In the genomic region with DNA sequence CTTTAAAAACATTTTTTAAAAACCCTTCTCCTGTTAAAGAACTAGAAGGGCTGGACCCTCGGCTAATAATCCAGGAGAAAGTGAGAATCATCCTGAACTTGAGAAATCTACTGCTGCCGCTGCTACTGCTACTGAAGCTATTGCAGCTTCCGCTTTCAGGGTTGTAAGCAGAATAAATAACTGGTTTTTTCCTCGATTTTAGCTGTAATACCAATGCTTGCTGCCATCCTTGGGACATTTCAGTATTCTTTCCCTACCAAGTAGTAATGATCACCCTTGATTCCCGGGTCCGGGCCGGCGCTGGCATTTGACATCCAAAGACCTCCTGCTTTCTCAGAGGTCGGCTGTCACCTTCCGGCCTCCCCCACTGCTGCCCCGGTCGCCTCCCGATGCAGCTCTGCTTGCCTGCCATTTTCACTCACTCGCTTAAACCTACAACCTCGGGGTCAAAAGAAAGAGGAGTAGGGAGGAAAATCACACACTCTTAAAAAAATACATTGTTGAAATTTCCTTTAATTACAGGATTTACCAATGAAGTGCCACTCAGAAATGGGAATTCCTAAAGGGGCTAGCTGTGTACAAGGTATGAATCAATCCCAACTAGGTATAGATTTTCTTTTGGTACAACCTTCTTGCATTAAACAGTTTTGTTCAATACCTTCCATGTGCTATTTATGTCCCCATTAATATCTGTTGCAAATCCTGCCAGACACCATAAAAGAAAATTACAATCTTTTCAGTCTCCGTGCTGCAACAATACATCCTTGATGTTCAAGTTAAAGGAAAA, we compare ENCODE assay signal across 8 cellular contexts. TPM values are rescaled to one million over a fixed set of nuclear protein-coding genes. Genes with fewer than 3 reads are reported as not detected.
DNase-seq lines count a peak whose midpoint lies in the region; ATAC-seq and TF ChIP-seq lines count a peak whose summit lies in the region.

No MANE protein-coding gene starts in this region.

- no peak overlapping the region for H3K27ac Mint-ChIP-seq in CD8-positive, alpha-beta T cell

- no peaks in the 10 kb centered on the region for H3K36me3 Mint-ChIP-seq in CD8-positive, alpha-beta T cell

- H3K4me2 ChIP-seq in neural cell (ENCODE audit: low read length): no peak overlapping the region

- H3K4me1 Mint-ChIP-seq in CD8-positive, alpha-beta T cell (ENCODE audit: low read depth): peaks cover 51% of the 10 kb centered on the region

- CTCF ChIA-PET in CD8-positive, alpha-beta T cell (lab: Charles Lee): interaction anchor here (1.0 kb wide), 1 partner anchor 44 kb away, joined by 3 read pairs; no protein-coding TSS in a partner anchor

- no peak overlapping the region for H3K27ac ChIP-seq in CD8-positive, alpha-beta T cell (ENCODE audit: low read depth, low read length)
- H3K27ac ChIP-seq in duodenal mucosa (ENCODE audit: low read depth, low read length) (no peak overlapping the region), neural cell (ENCODE audit: low read length) (no peak overlapping the region)

- H3K9me3 Mint-ChIP-seq in CD8-positive, alpha-beta T cell: peaks cover 5% of the 10 kb centered on the region

- no peak for TF ChIP-seq RAD21 in neural cell (conservative IDR thresholded peaks at IDR 0.05)

- H3F3A ChIP-seq in neural cell (ENCODE audit: insufficient read depth, low read length, poor library complexity, severe bottlenecking): no peaks in the 10 kb centered on the region

- no peaks in the 10 kb centered on the region for H3K79me2 ChIP-seq in neural cell (replicated peaks; ENCODE audit: insufficient read depth, low read length)

- H3K27me3 Mint-ChIP-seq in CD8-positive, alpha-beta T cell (ENCODE audit: low read depth): peaks cover 76% of the 10 kb centered on the region

- H3K4me3 ChIP-seq in CD8-positive, alpha-beta T cell (ENCODE audit: low read depth, low read length): peak overlapping the region; percentile 13
- H3K4me3 ChIP-seq in duodenal mucosa (ENCODE audit: low read depth in 1 of 2, low read length in 2 of 2) (peak overlapping the region; percentile 80 to 82), neural cell (ENCODE audit: low read length) (no peak overlapping the region)

- no peaks in the 10 kb centered on the region for H3K36me3 ChIP-seq in CD8-positive, alpha-beta T cell (ENCODE audit: insufficient read depth, low read length)
- H3K36me3 ChIP-seq in duodenal mucosa (ENCODE audit: control insufficient read depth in 1 of 2, insufficient read depth in 2 of 2, low read length in 2 of 2) (no peaks in the 10 kb centered on the region), neural cell (ENCODE audit: insufficient read depth, low read length) (no peaks in the 10 kb centered on the region)

- no peaks in the 10 kb centered on the region for H3K9me3 ChIP-seq in CD8-positive, alpha-beta T cell (ENCODE audit: low read length)
- H3K9me3 ChIP-seq in duodenal mucosa (ENCODE audit: control insufficient read depth in 1 of 2, low read length in 2 of 2): no peaks in the 10 kb centered on the region
- H3K9me3 ChIP-seq in neural cell (ENCODE audit: low read length): no peaks in the 10 kb centered on the region

- no peaks in the 10 kb centered on the region for H4K20me1 ChIP-seq in neural cell (ENCODE audit: insufficient read depth)

- H3K4me3 Mint-ChIP-seq in CD8-positive, alpha-beta T cell: peak overlapping the region; percentile 71

- POLR2A ChIA-PET in CD8-positive, alpha-beta T cell (lab: Charles Lee): no interaction called here

- ATAC-seq in CD8-positive, alpha-beta T cell: no peak

- H3K4me1 ChIP-seq in CD8-positive, alpha-beta T cell (ENCODE audit: insufficient read depth, low read length): peaks cover 57% of the 10 kb centered on the region
- H3K4me1 ChIP-seq in duodenal mucosa (ENCODE audit: control insufficient read depth in 1 of 2, insufficient read depth in 2 of 2, low read length in 2 of 2): peaks cover 11 to 16% of the 10 kb centered on the region in 2 donors

- no peak for DNase-seq in CD8-positive, alpha-beta T cell
- DNase-seq in NOMO-1 treated with DMSO at 0.1 percent for 48 hours (lab: John Stamatoyannopoulos, UW; ENCODE audit: unreplicated experiment) (peak; percentile 43), H4 (ENCODE audit: low spot score) (no peak), AG20443 (ENCODE audit: low spot score) (no peak), medulla oblongata (ENCODE audit: extremely low spot score) (no peak)
- no peak for DNase-seq in stimulated activated naive CD4-positive, alpha-beta T cell treated with Interleukin-2 at 50 U/mL for 16 hours (lab: John Stamatoyannopoulos, UW)

- TF ChIP-seq EP300 in neural cell (conservative IDR thresholded peaks at IDR 0.05; ENCODE audit: poor library complexity, severe bottlenecking): no peak

- intact Hi-C loops in CD8-positive, alpha-beta T cell (cut with DNase I, micrococcal nuclease): loop anchor here (10.0 kb wide), 2 partner anchors 101 to 799 kb away; a partner anchor contains a TSS

- H2AFZ ChIP-seq in neural cell (ENCODE audit: low read depth, low read length): no peak overlapping the region

- H3K9ac ChIP-seq in duodenal mucosa (ENCODE audit: low read depth in 1 of 2, low read length in 2 of 2) (peak overlapping the region in 1 of 2 donors; percentile 77), neural cell (ENCODE audit: low read length) (no peak overlapping the region)

- TF ChIP-seq CTCF in CD8-positive, alpha-beta T cell (IDR thresholded peaks at IDR 0.05): no peak
- TF ChIP-seq CTCF in neural cell (IDR thresholded peaks at IDR 0.05; ENCODE audit: poor library complexity, severe bottlenecking): no peak

- H3K9me2 ChIP-seq in neural cell (ENCODE audit: insufficient read depth, low read length): no peaks in the 10 kb centered on the region

- H3K27me3 ChIP-seq in CD8-positive, alpha-beta T cell (ENCODE audit: insufficient read depth, low read length): peaks cover 63% of the 10 kb centered on the region
- H3K27me3 ChIP-seq in duodenal mucosa (ENCODE audit: control insufficient read depth in 1 of 2, insufficient read depth in 2 of 2, low read length in 2 of 2): peaks cover 26 to 60% of the 10 kb centered on the region in 2 donors
- H3K27me3 ChIP-seq in neural cell (ENCODE audit: insufficient read depth, low read depth, low read length): peaks cover 99% of the 10 kb centered on the region

TF ChIP-seq in neural cell, 6 proteins besides CTCF, POLR2A, EP300 and RAD21:
- no peak for TF ChIP-seq SMC3 (conservative IDR thresholded peaks at IDR 0.05; ENCODE audit: poor library complexity)
- TF ChIP-seq, protein P1, sequence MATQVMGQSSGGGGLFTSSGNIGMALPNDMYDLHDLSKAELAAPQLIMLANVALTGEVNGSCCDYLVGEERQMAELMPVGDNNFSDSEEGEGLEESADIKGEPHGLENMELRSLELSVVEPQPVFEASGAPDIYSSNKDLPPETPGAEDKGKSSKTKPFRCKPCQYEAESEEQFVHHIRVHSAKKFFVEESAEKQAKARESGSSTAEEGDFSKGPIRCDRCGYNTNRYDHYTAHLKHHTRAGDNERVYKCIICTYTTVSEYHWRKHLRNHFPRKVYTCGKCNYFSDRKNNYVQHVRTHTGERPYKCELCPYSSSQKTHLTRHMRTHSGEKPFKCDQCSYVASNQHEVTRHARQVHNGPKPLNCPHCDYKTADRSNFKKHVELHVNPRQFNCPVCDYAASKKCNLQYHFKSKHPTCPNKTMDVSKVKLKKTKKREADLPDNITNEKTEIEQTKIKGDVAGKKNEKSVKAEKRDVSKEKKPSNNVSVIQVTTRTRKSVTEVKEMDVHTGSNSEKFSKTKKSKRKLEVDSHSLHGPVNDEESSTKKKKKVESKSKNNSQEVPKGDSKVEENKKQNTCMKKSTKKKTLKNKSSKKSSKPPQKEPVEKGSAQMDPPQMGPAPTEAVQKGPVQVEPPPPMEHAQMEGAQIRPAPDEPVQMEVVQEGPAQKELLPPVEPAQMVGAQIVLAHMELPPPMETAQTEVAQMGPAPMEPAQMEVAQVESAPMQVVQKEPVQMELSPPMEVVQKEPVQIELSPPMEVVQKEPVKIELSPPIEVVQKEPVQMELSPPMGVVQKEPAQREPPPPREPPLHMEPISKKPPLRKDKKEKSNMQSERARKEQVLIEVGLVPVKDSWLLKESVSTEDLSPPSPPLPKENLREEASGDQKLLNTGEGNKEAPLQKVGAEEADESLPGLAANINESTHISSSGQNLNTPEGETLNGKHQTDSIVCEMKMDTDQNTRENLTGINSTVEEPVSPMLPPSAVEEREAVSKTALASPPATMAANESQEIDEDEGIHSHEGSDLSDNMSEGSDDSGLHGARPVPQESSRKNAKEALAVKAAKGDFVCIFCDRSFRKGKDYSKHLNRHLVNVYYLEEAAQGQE (IDR thresholded peaks at IDR 0.05; ENCODE audit: borderline replicate concordance): no peak
- TF ChIP-seq POLR2AphosphoS5 (IDR thresholded peaks at IDR 0.05): peak; percentile 21
- no peak for TF ChIP-seq EZH2 (IDR thresholded peaks at IDR 0.05; ENCODE audit: borderline replicate concordance, insufficient read depth, low read length, poor library complexity, severe bottlenecking)
- TF ChIP-seq MXI1 (conservative IDR thresholded peaks at IDR 0.05; ENCODE audit: poor library complexity, severe bottlenecking): no peak
- no peak for TF ChIP-seq TAF1 (IDR thresholded peaks at IDR 0.05; ENCODE audit: low read depth)

RNA-seq across cellular contexts. Expression of a gene that starts 0.7 kb away (rescaled TPM):
- total RNA-seq in CD8-positive, alpha-beta T cell: not detected
- 0.10 TPM in 2 replicates for polyA plus RNA-seq in neural cell
- 0.23 and 0.97 TPM in 2 replicates for polyA minus RNA-seq in neural cell
- total RNA-seq in H4 (2014; rRNA removed; shearing (Covaris generic)): 22.8 and 32.4 TPM in 2 replicates

Comparison
In these comparisons a context has a peak if more than half of its experiments do, and no peak if none do; other contexts are left out.
1. RNA of a gene that starts 0.7 kb away (total RNA-seq): 22.8 to 32.4 TPM in H4; not detected in CD8-positive, alpha-beta T cell; every median in the first group is over 10 times any median in the second.